8 cellular contexts compared by ENCODE assay signal in the genomic region with DNA sequence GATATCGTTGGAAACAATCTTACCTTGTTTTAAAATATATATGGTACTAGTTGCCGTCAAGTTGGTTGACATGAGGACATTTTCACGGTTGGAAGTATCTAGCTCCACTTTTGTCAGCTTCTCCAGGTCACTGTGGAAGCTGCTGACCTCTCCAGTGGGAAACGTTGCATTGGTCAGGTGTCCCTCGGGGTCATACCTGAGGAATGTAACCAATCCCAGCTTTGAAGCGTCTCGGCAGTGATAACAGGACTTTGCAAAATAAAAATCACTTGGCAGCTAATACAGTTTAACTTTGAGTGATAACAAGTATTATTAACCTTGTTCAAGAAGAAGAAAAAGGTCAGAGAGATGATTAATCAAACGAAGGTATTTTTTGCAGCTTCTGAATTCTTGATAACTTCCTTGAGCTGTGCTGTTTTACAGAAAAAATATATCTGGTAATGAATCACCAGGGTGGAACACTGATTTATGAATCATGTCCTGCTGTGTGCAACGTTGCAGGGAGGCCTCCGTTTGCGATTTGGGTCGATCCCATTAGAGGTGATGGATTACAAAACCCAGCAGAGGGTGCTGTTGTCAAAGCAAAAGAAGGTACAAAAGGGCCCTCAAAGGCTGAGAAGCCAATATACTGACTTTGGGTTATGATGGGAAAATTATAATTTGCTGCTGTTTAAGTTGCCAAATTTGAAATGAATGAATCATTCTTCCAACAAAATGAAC.
DNase-seq lines count a peak whose midpoint lies in the region; ATAC-seq and TF ChIP-seq lines count a peak whose summit lies in the region.

No MANE protein-coding gene starts in this region.

- no TSS peak for BruUV-seq in Calu3 (replicated peaks; lab: Mats Ljungman, UMichigan)

- H3K4me1 Mint-ChIP-seq in Calu3 (ENCODE audit: low read depth, unreplicated experiment): peaks cover 13% of the 10 kb centered on the region

- no peaks in the 10 kb centered on the region for H3K9me3 Mint-ChIP-seq in Calu3 (ENCODE audit: low read depth, unreplicated experiment)

- peak; percentile 33 for TF ChIP-seq CTCF in Calu3 (IDR thresholded peaks at IDR 0.05; ENCODE audit: unreplicated experiment)

- H3K36me3 Mint-ChIP-seq in Calu3 (ENCODE audit: insufficient read depth, unreplicated experiment): no peaks in the 10 kb centered on the region

- no peak overlapping the region for H3K27ac Mint-ChIP-seq in Calu3 (ENCODE audit: unreplicated experiment)

- DNase-seq in Calu3 (peak; percentile 74), HuH-7.5 (ENCODE audit: low spot score) (peak; percentile 20), RPMI8226 (peak; percentile 52), globus pallidus (ENCODE audit: low spot score) (peak; percentile 38), renal cortical epithelial cell (ENCODE audit: low read depth) (peak; percentile 66)
- DNase-seq in activated effector memory CD4-positive, alpha-beta T cell treated with Interleukin-2 at 50 U/mL for 16 hours: peak; percentile 4

- CTCF ChIA-PET in Calu3 (lab: Charles Lee): interaction anchor here (1.3 kb wide), 1 partner anchor 18 kb away, joined by 4 read pairs; no protein-coding TSS in a partner anchor

- intact Hi-C loops in Calu3 (cut with micrococcal nuclease; ENCODE audit: unreplicated experiment): loop anchor here (5.0 to 10.0 kb wide), 3 partner anchors 211 to 726 kb away; no protein-coding TSS in a partner anchor

- ATAC-seq in GM19463 (IDR thresholded peaks at IDR 0.05; ENCODE audit: unreplicated experiment) (peak; percentile 97), HG03460 (IDR thresholded peaks at IDR 0.05; ENCODE audit: unreplicated experiment) (no peak)

- no peak overlapping the region for H3K4me3 Mint-ChIP-seq in Calu3 (ENCODE audit: low read depth, unreplicated experiment)

- H3K27me3 Mint-ChIP-seq in Calu3 (ENCODE audit: unreplicated experiment): no peaks in the 10 kb centered on the region

Comparison
In these comparisons a context has a peak if more than half of its experiments do, and no peak if none do; other contexts are left out.
1. DNase-seq: peak in every context shown above with its lines; median percentile 74 in Calu3; 66 in renal cortical epithelial cell; 52 in RPMI8226; 38 in globus pallidus; 20 in HuH-7.5; 4 in activated effector memory CD4-positive, alpha-beta T cell treated with Interleukin-2 at 50 U/mL for 16 hours.